In genomic region chr4:11111876-11112275, GRCh38 we compare ENCODE assay signal across 20 cellular contexts.
"Had no signal": no experiment of that assay in that cellular context is flagged by ENCODE, and none has a peak within 500 bp of the region (broad histone marks: within the 10 kb centered on the region; RNA-seq: fewer than 3 reads in every experiment).

No MANE protein-coding gene starts in this region.

- H3K4me1 Mint-ChIP-seq: stimulated activated effector memory CD8-positive, alpha-beta T cell treated with anti-CD3 and anti-CD28 coated beads, Interleukin-12 subunit alpha, Interleukin-12 subunit beta, amount 100 ng/mL, for 72 hours had no signal

- H3K9me3 Mint-ChIP-seq: stimulated activated naive CD8-positive, alpha-beta T cell treated with anti-CD3 and anti-CD28 coated beads, Interleukin-15, Interleukin-2, amounts not matched to agents 100 ng/mL and 50 ng/mL, for 24 hours had no signal

- H3K9me3 ChIP-seq: heart left ventricle, mucosa of descending colon, neutrophil, psoas muscle, right lobe of liver, tibial nerve, upper lobe of right lung, vagina had no signal

- H3K27ac ChIP-seq: heart left ventricle, neutrophil, psoas muscle, right lobe of liver, tibial nerve, upper lobe of right lung, vagina had no signal

- H3K4me3 ChIP-seq: dorsolateral prefrontal cortex, heart left ventricle, mucosa of descending colon, psoas muscle, right lobe of liver, tibial nerve, upper lobe of right lung, vagina had no signal

- H3K36me3 Mint-ChIP-seq: naive thymus-derived CD8-positive, alpha-beta T cell; stimulated activated effector memory CD8-positive, alpha-beta T cell treated with anti-CD3 and anti-CD28 coated beads, Interleukin-12 subunit alpha, Interleukin-12 subunit beta, amount 100 ng/mL, for 72 hours had no signal

- H3K4me1 ChIP-seq: heart left ventricle, psoas muscle, right lobe of liver, tibial nerve, upper lobe of right lung, vagina had no signal

- ATAC-seq: heart left ventricle; left lobe of liver; mucosa of descending colon; naive thymus-derived CD8-positive, alpha-beta T cell; psoas muscle; right lobe of liver; stimulated activated effector memory CD8-positive, alpha-beta T cell treated with anti-CD3 and anti-CD28 coated beads, Interleukin-12 subunit alpha, Interleukin-12 subunit beta, amount 100 ng/mL, for 72 hours; upper lobe of right lung had no signal

- H3K36me3 ChIP-seq: heart left ventricle, neutrophil, right lobe of liver, tibial nerve, upper lobe of right lung, vagina had no signal

- H3K27ac Mint-ChIP-seq: naive thymus-derived CD8-positive, alpha-beta T cell; stimulated activated effector memory CD8-positive, alpha-beta T cell treated with anti-CD3 and anti-CD28 coated beads, Interleukin-12 subunit alpha, Interleukin-12 subunit beta, amount 100 ng/mL, for 72 hours; stimulated activated naive CD8-positive, alpha-beta T cell treated with anti-CD3 and anti-CD28 coated beads, Interleukin-15, Interleukin-2, amounts not matched to agents 100 ng/mL and 50 ng/mL, for 24 hours had no signal

- H3K27me3 ChIP-seq: dorsolateral prefrontal cortex, heart left ventricle, neutrophil, right lobe of liver, tibial nerve, upper lobe of right lung, vagina had no signal

- H3K27me3 Mint-ChIP-seq: stimulated activated naive CD8-positive, alpha-beta T cell treated with anti-CD3 and anti-CD28 coated beads, Interleukin-15, Interleukin-2, amounts not matched to agents 100 ng/mL and 50 ng/mL, for 24 hours had no signal

- H3K4me3 Mint-ChIP-seq: naive thymus-derived CD8-positive, alpha-beta T cell; stimulated activated effector memory CD8-positive, alpha-beta T cell treated with anti-CD3 and anti-CD28 coated beads, Interleukin-12 subunit alpha, Interleukin-12 subunit beta, amount 100 ng/mL, for 72 hours; stimulated activated naive CD8-positive, alpha-beta T cell treated with anti-CD3 and anti-CD28 coated beads, Interleukin-15, Interleukin-2, amounts not matched to agents 100 ng/mL and 50 ng/mL, for 24 hours had no signal

- DNase-seq: effector CD8-positive, alpha-beta T cell; foreskin melanocyte; heart left ventricle; hypothalamus; islet precursor cell; mucosa of descending colon; naive thymus-derived CD8-positive, alpha-beta T cell; psoas muscle; retina; right lobe of liver; stimulated activated CD4-positive, alpha-beta T cell treated with anti-CD3 and anti-CD28 coated beads, Interleukin-4, amount 100 ng/mL, for 1 hour; stimulated activated CD8-positive, alpha-beta memory T cell treated with anti-CD3 and anti-CD28 coated beads, Interleukin-4, amount 100 ng/mL, for 48 hours; upper lobe of right lung had no signal
